13 cellular contexts compared by ENCODE assay signal in genomic region chr2:173427887-173428683, GRCh38.
A peak's percentile ranks its signal among the peaks of the same experiment; 100 is the strongest.
DNase-seq lines count a peak whose midpoint lies in the region; ATAC-seq, FAIRE-seq and TF ChIP-seq lines count a peak whose summit lies in the region.
"Had no signal": no experiment of that assay in that cellular context is flagged by ENCODE, and none has a peak within 500 bp of the region (broad histone marks: within the 10 kb centered on the region; RNA-seq: fewer than 3 reads in every experiment).

No MANE protein-coding gene starts in this region.

- no peak overlapping the region for H3K4me3 Mint-ChIP-seq in astrocyte (ENCODE audit: unreplicated experiment)
- H3K4me3 Mint-ChIP-seq: memory B cell had no signal

- no peaks in the 10 kb centered on the region for H3K79me2 ChIP-seq in astrocyte (ENCODE audit: insufficient read depth, low read length)

- TF ChIP-seq CTCF in right atrium auricular region (IDR thresholded peaks at IDR 0.05) (no peak), astrocyte (IDR thresholded peaks at IDR 0.05; ENCODE audit: insufficient read depth, low read depth, low read length) (no peak)

- no peak for DNase-seq in Right ventricle myocardium inferior (ENCODE audit: missing footprints)
- no peak for DNase-seq in right atrium auricular region (ENCODE audit: low spot score)
- DNase-seq in astrocyte (ENCODE audit: low read depth), result peak; percentile 83
- DNase-seq in left cardiac atrium, result no peak
- peak; percentile 57 for DNase-seq in ureter (ENCODE audit: low spot score)
- no peak for DNase-seq in central memory CD4-positive, alpha-beta T cell
- DNase-seq in stimulated activated naive CD8-positive, alpha-beta T cell treated with anti-CD3 and anti-CD28 coated beads, Interleukin-15, Interleukin-2, amounts not matched to agents 100 U/mL and 50 U/mL, for 24 hours, result no peak
- no peak for DNase-seq in cortex of kidney (lab: John Stamatoyannopoulos, UW)
- DNase-seq: activated CD8-positive, alpha-beta memory T cell treated with anti-CD3 and anti-CD28 coated beads for 24 hours; adrenal gland; NCI-H524 treated with DMSO at 0.1 percent for 48 hours; sigmoid colon had no signal

- H3K36me3 Mint-ChIP-seq in astrocyte (ENCODE audit: low read depth, unreplicated experiment), result no peaks in the 10 kb centered on the region

- ATAC-seq in Right ventricle myocardium inferior (peak; percentile 89), left cardiac atrium (peak; percentile 62 to 63)
- no peak for ATAC-seq in stimulated activated naive CD8-positive, alpha-beta T cell treated with anti-CD3 and anti-CD28 coated beads, Interleukin-15, Interleukin-2, amounts not matched to agents 100 U/mL and 50 U/mL, for 24 hours

- H3K4me1 Mint-ChIP-seq in astrocyte (ENCODE audit: low read depth, unreplicated experiment), result peaks cover 10% of the 10 kb centered on the region

- H3K4me3 ChIP-seq in right atrium auricular region (no peak overlapping the region), astrocyte (ENCODE audit: insufficient read depth, low read depth, low read length) (no peak overlapping the region)
- H3K4me3 ChIP-seq: adrenal gland, sigmoid colon had no signal

- peak overlapping the region; percentile 21 for H3K4me2 ChIP-seq in astrocyte (ENCODE audit: low read length)

- H3K9me3 ChIP-seq in right atrium auricular region, result no peaks in the 10 kb centered on the region
- H3K9me3 ChIP-seq in astrocyte (ENCODE audit: insufficient read depth, low read depth, low read length), result no peaks in the 10 kb centered on the region
- H3K9me3 ChIP-seq: adrenal gland, sigmoid colon had no signal

- no peak overlapping the region for H3K9ac ChIP-seq in astrocyte (ENCODE audit: low read length)

- intact Hi-C loops in Right ventricle myocardium inferior (cut with DNase I) (no loop called here), left cardiac atrium (cut with DNase I) (no loop called here)

- peaks cover 2% of the 10 kb centered on the region for H3K9me3 Mint-ChIP-seq in astrocyte (ENCODE audit: unreplicated experiment)
- H3K9me3 Mint-ChIP-seq: memory B cell had no signal

- H2AFZ ChIP-seq in astrocyte (ENCODE audit: low read depth, low read length), result no peak overlapping the region

- no peak for FAIRE-seq in astrocyte (lab: Jason Lieb, UNC)

- H3K27ac Mint-ChIP-seq in astrocyte (ENCODE audit: unreplicated experiment), result no peak overlapping the region
- H3K27ac Mint-ChIP-seq: memory B cell had no signal

- H4K20me1 ChIP-seq in astrocyte (ENCODE audit: insufficient read depth, low read length), result no peaks in the 10 kb centered on the region

- peaks cover 0 to 7% of the 10 kb centered on the region in 2 donors for H3K4me1 ChIP-seq in right atrium auricular region
- H3K4me1 ChIP-seq in astrocyte (ENCODE audit: insufficient read depth, low read length), result peaks cover 11% of the 10 kb centered on the region
- H3K4me1 ChIP-seq: adrenal gland, sigmoid colon had no signal

- H3K36me3 ChIP-seq in right atrium auricular region, result no peaks in the 10 kb centered on the region
- H3K36me3 ChIP-seq in astrocyte (ENCODE audit: insufficient read depth, low read length), result no peaks in the 10 kb centered on the region
- H3K36me3 ChIP-seq: adrenal gland, sigmoid colon had no signal

- H3K27ac ChIP-seq in right atrium auricular region (no peak overlapping the region), astrocyte (ENCODE audit: low read depth, low read length) (no peak overlapping the region)
- H3K27ac ChIP-seq: adrenal gland, sigmoid colon had no signal

- H3K27me3 ChIP-seq in right atrium auricular region, result no peaks in the 10 kb centered on the region
- peaks cover 14% of the 10 kb centered on the region for H3K27me3 ChIP-seq in astrocyte (ENCODE audit: insufficient read depth, low read length)
- H3K27me3 ChIP-seq: sigmoid colon had no signal

- H3K27me3 Mint-ChIP-seq in astrocyte (ENCODE audit: low read depth, unreplicated experiment), result peaks cover 9% of the 10 kb centered on the region

Comparison
In these comparisons a context has a peak if more than half of its experiments do, and no peak if none do; other contexts are left out.
1. DNase-seq: peak in astrocyte (single experiment) and ureter (single experiment); none in Right ventricle myocardium inferior (single experiment), right atrium auricular region (single experiment), left cardiac atrium (single experiment), central memory CD4-positive, alpha-beta T cell (single experiment), stimulated activated naive CD8-positive, alpha-beta T cell treated with anti-CD3 and anti-CD28 coated beads, Interleukin-15, Interleukin-2, amounts not matched to agents 100 U/mL and 50 U/mL, for 24 hours (single experiment) and cortex of kidney (single experiment).